ENCODE assay signal across 2 cellular contexts in the genomic region with DNA sequence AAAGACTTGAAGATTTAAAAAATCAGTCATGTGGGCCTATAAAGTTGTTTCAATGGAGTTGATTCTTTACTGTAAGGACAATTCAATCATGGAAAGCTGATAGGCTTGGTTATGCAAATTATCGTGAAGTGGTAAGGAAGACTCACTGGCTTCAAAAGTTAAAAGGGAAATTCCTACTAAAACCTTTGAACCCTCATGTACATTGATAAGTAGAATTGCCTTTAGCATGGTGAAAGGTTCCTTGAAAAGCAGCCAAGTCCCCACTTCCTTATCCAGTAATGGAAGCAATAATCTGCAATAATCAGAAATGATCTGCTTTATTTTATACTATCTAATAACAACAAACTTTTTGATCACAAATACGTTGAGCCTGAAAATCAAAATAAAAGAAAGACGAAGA.
TF ChIP-seq lines count a peak whose summit lies in the region.

No MANE protein-coding gene starts in this region.

TF ChIP-seq in SK-N-SH, 30 proteins besides CTCF, POLR2A, EP300 and RAD21 (continued from another document):
- no peak for TF ChIP-seq MXI1 (IDR thresholded peaks at IDR 0.05; ENCODE audit: low read depth, low read length)
- TF ChIP-seq, protein P1, sequence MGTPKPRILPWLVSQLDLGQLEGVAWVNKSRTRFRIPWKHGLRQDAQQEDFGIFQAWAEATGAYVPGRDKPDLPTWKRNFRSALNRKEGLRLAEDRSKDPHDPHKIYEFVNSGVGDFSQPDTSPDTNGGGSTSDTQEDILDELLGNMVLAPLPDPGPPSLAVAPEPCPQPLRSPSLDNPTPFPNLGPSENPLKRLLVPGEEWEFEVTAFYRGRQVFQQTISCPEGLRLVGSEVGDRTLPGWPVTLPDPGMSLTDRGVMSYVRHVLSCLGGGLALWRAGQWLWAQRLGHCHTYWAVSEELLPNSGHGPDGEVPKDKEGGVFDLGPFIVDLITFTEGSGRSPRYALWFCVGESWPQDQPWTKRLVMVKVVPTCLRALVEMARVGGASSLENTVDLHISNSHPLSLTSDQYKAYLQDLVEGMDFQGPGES (IDR thresholded peaks at IDR 0.05; ENCODE audit: low read depth, low read length), result no peak
- TF ChIP-seq GABPA (IDR thresholded peaks at IDR 0.05; ENCODE audit: low read depth), result no peak
- TF ChIP-seq SMC3 (IDR thresholded peaks at IDR 0.05; ENCODE audit: low read depth, low read length), result no peak
- no peak for TF ChIP-seq SIN3A (IDR thresholded peaks at IDR 0.05; ENCODE audit: borderline replicate concordance, low read depth, low read length)
- TF ChIP-seq, protein P2, sequence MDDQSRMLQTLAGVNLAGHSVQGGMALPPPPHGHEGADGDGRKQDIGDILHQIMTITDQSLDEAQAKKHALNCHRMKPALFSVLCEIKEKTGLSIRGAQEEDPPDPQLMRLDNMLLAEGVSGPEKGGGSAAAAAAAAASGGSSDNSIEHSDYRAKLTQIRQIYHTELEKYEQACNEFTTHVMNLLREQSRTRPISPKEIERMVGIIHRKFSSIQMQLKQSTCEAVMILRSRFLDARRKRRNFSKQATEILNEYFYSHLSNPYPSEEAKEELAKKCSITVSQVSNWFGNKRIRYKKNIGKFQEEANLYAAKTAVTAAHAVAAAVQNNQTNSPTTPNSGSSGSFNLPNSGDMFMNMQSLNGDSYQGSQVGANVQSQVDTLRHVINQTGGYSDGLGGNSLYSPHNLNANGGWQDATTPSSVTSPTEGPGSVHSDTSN (IDR thresholded peaks at IDR 0.05), result no peak
- no peak for TF ChIP-seq FOSL2 (IDR thresholded peaks at IDR 0.05; ENCODE audit: borderline replicate concordance, low read depth)
- no peak for TF ChIP-seq CHD2 (IDR thresholded peaks at IDR 0.05; ENCODE audit: low read length, partially characterized antibody)
- TF ChIP-seq MEF2A (IDR thresholded peaks at IDR 0.05; ENCODE audit: borderline replicate concordance, low read depth), result no peak
- no peak for TF ChIP-seq USF1 (IDR thresholded peaks at IDR 0.05; ENCODE audit: borderline replicate concordance, low read depth)
- TF ChIP-seq POLR2AphosphoS5 (IDR thresholded peaks at IDR 0.05; ENCODE audit: low read depth, low read length), result no peak
- no peak for TF ChIP-seq RXRA (IDR thresholded peaks at IDR 0.05; ENCODE audit: borderline replicate concordance, low read depth)
- TF ChIP-seq RFX5 (IDR thresholded peaks at IDR 0.05; ENCODE audit: low read length), result no peak

TF ChIP-seq in SK-N-SH treated with all-trans-retinoic acid at 6 μM for 48 hours, 23 proteins besides CTCF, POLR2A, EP300 and RAD21 (continued from another document):
- TF ChIP-seq TSHZ2 (CRISPR knock-in tag; IDR thresholded peaks at IDR 0.05), result no peak
- no peak for TF ChIP-seq PPARA (CRISPR knock-in tag; IDR thresholded peaks at IDR 0.05; ENCODE audit: borderline replicate concordance)
- no peak for TF ChIP-seq TOX (CRISPR knock-in tag; IDR thresholded peaks at IDR 0.05; ENCODE audit: borderline replicate concordance)
- no peak for TF ChIP-seq TCF4 (CRISPR knock-in tag; IDR thresholded peaks at IDR 0.05; ENCODE audit: borderline replicate concordance)
- no peak for TF ChIP-seq ZFP3 (CRISPR knock-in tag; IDR thresholded peaks at IDR 0.05)
- TF ChIP-seq ARNTL (CRISPR knock-in tag; IDR thresholded peaks at IDR 0.05; ENCODE audit: borderline replicate concordance, low read depth), result no peak
- no peak for TF ChIP-seq SNAI2 (CRISPR knock-in tag; IDR thresholded peaks at IDR 0.05)
- TF ChIP-seq ZNF8 (CRISPR knock-in tag; IDR thresholded peaks at IDR 0.05), result no peak
- no peak for TF ChIP-seq CSRNP3 (CRISPR knock-in tag; IDR thresholded peaks at IDR 0.05)
- no peak for TF ChIP-seq CSDC2 (CRISPR knock-in tag; IDR thresholded peaks at IDR 0.05)
- no peak for TF ChIP-seq OSR1 (CRISPR knock-in tag; IDR thresholded peaks at IDR 0.05)
- no peak for TF ChIP-seq GLIS3 (CRISPR knock-in tag; IDR thresholded peaks at IDR 0.05)
- no peak for TF ChIP-seq BACH2 (CRISPR knock-in tag; IDR thresholded peaks at IDR 0.05; ENCODE audit: borderline replicate concordance)
- TF ChIP-seq CREB5 (CRISPR knock-in tag; IDR thresholded peaks at IDR 0.05; ENCODE audit: low read depth), result no peak
- no peak for TF ChIP-seq ESRRG (CRISPR knock-in tag; IDR thresholded peaks at IDR 0.05)
- no peak for TF ChIP-seq ZNF565 (CRISPR knock-in tag; conservative IDR thresholded peaks at IDR 0.05; ENCODE audit: low read depth)
- no peak for TF ChIP-seq ZFP30 (CRISPR knock-in tag; IDR thresholded peaks at IDR 0.05)
